16 cellular contexts compared by ENCODE assay signal in the genomic region with DNA sequence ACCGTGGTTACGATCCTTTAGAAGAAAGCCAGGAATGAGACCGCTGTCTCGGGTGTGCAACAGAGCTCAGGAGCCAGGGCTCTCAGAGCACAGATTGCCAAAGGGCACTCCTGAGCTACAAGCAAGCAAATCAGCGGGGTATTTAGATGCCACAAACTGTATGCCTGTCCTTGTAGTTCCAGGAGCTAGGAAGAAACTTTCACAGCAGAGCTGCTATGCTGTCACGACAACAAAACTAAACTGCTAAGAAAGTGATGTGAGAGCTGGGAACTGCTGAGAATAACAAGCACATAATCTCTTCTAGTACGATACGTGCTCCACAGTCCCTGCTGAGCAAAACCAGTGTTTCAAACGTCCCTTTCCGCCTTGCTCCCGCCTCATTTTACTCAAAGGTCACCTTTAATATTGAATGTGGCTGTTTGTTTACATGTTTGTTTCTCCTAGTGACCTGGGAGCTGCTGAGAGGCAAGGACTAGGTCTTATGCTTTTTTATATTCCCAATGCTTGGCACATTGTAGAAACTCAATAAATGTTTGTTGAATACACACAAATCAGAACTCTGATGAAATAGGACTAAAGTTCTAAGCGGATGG. TPM values are rescaled to one million over a fixed set of nuclear protein-coding genes. Genes with fewer than 3 reads are reported as not detected.
DNase-seq lines count a peak whose midpoint lies in the region; ATAC-seq and TF ChIP-seq lines count a peak whose summit lies in the region.
"Had no signal": no experiment of that assay in that cellular context is flagged by ENCODE, and none has a peak within 500 bp of the region (broad histone marks: within the 10 kb centered on the region; RNA-seq: fewer than 3 reads in every experiment).

No MANE protein-coding gene starts in this region.

- WGBS in heart left ventricle, 4 donors = 42 to 56% (median 51%) methylated on average over 12 of the region's 12 CpGs
- WGBS in ovary, 3 donors = 19 to 41% (median 27%) methylated on average over 12 of the region's 12 CpGs

- H3K4me3 ChIP-seq in cardiac muscle cell (no peak overlapping the region), heart left ventricle (no peak overlapping the region), fibroblast of the aortic adventitia (ENCODE audit: low read depth, low read length) (peak overlapping the region; percentile 46), ovary (peak overlapping the region; percentile 19)
- H3K4me3 ChIP-seq: thyroid gland had no signal

- H3K4me1 ChIP-seq in cardiac muscle cell (ENCODE audit: low read depth) = peaks cover 22% of the 10 kb centered on the region
- H3K4me1 ChIP-seq in heart left ventricle = no peaks in the 10 kb centered on the region
- H3K4me1 ChIP-seq in ovary (ENCODE audit: insufficient read depth) = no peaks in the 10 kb centered on the region
- H3K4me1 ChIP-seq: thyroid gland had no signal

- no peak for TF ChIP-seq POLR2A in heart left ventricle (IDR thresholded peaks at IDR 0.05)
- TF ChIP-seq POLR2A in ovary (IDR thresholded peaks at IDR 0.05) = no peak

- ATAC-seq in heart left ventricle (no peak), GM19328 (IDR thresholded peaks at IDR 0.05; ENCODE audit: unreplicated experiment) (no peak), HG03457 (IDR thresholded peaks at IDR 0.05; ENCODE audit: unreplicated experiment) (no peak)
- ATAC-seq: naive thymus-derived CD8-positive, alpha-beta T cell; Right ventricle myocardium inferior had no signal

- no peak for TF ChIP-seq EP300 in ovary (IDR thresholded peaks at IDR 0.05)

- H3K27ac ChIP-seq in cardiac muscle cell = peak overlapping the region; percentile 61
- peak overlapping the region in 1 of 12 donors; percentile 76 for H3K27ac ChIP-seq in heart left ventricle
- peak overlapping the region in 1 of 2 donors; percentile 37 for H3K27ac ChIP-seq in ovary
- H3K27ac ChIP-seq: thyroid gland had no signal

- DNase-seq in cardiac muscle cell (ENCODE audit: low read depth in 1 of 2, low spot score in 1 of 2) (no peak), heart left ventricle (no peak), fibroblast of the aortic adventitia (ENCODE audit: low read depth) (peak; percentile 41), ovary (no peak), GM19238 (ENCODE audit: insufficient read length, low spot score) (no peak), NCI-H526 (lab: John Stamatoyannopoulos, UW) (no peak)
- DNase-seq: activated CD8-positive, alpha-beta memory T cell treated with anti-CD3 and anti-CD28 coated beads for 24 hours; central memory CD4-positive, alpha-beta T cell; Kasumi-1; naive thymus-derived CD8-positive, alpha-beta T cell; NCI-H2029; NCI-H526 treated with DMSO at 0.1 percent for 48 hours; thyroid gland had no signal

- intact Hi-C loops in heart left ventricle (cut with DNase I) (no loop called here), ovary (cut with DNase I) (no loop called here)

- H3K9me3 ChIP-seq in cardiac muscle cell (ENCODE audit: low read depth) (no peaks in the 10 kb centered on the region), heart left ventricle (no peaks in the 10 kb centered on the region), ovary (no peaks in the 10 kb centered on the region)
- H3K9me3 ChIP-seq: thyroid gland had no signal

- no peak for TF ChIP-seq CTCF in cardiac muscle cell (IDR thresholded peaks at IDR 0.05; ENCODE audit: low read depth, low read length)
- TF ChIP-seq CTCF in heart left ventricle (IDR thresholded peaks at IDR 0.05) = no peak
- no peak for TF ChIP-seq CTCF in fibroblast of the aortic adventitia (IDR thresholded peaks at IDR 0.05; ENCODE audit: insufficient read depth, low read length)
- TF ChIP-seq CTCF in ovary (IDR thresholded peaks at IDR 0.05) = no peak

- H3K36me3 ChIP-seq in cardiac muscle cell (no peaks in the 10 kb centered on the region), heart left ventricle (no peaks in the 10 kb centered on the region), ovary (no peaks in the 10 kb centered on the region)
- H3K36me3 ChIP-seq: thyroid gland had no signal

- H3K27me3 ChIP-seq in cardiac muscle cell = no peaks in the 10 kb centered on the region
- no peaks in the 10 kb centered on the region for H3K27me3 ChIP-seq in heart left ventricle
- H3K27me3 ChIP-seq in ovary = no peaks in the 10 kb centered on the region
- H3K27me3 ChIP-seq: thyroid gland had no signal

RNA-seq across cellular contexts. Expression of gene GREM2, which starts 14.7 kb away (rescaled TPM):
- total RNA-seq in cardiac muscle cell (10.5 and 11.6 TPM in 2 replicates), heart left ventricle (under 1 TPM in 1 of 9 donors, not detected in 8; 0.66 TPM), fibroblast of the aortic adventitia (ENCODE audit: low replicate concordance) (2.0 and 26.8 TPM in 2 replicates), ovary (10 to 100 TPM in 2 of 7 donors, 1 to 10 TPM in 4, under 1 TPM in 1; 0.95 to 16.7 (median 5.4) TPM)
- polyA plus RNA-seq in cardiac muscle cell (13.0 and 17.2 TPM in 2 replicates), heart left ventricle (not detected), ovary (1 to 10 TPM; 2.3 to 8.5 TPM)
- total RNA-seq: naive thymus-derived CD8-positive, alpha-beta T cell; Right ventricle myocardium inferior had no signal

Comparison
In these comparisons a context has a peak if more than half of its experiments do, and no peak if none do; other contexts are left out.
1. H3K4me3 ChIP-seq: peak in fibroblast of the aortic adventitia (single experiment) and ovary (single experiment); none in cardiac muscle cell (single experiment) and heart left ventricle (0 of 12).